ENCODE assay signal across 8 cellular contexts in the genomic region with DNA sequence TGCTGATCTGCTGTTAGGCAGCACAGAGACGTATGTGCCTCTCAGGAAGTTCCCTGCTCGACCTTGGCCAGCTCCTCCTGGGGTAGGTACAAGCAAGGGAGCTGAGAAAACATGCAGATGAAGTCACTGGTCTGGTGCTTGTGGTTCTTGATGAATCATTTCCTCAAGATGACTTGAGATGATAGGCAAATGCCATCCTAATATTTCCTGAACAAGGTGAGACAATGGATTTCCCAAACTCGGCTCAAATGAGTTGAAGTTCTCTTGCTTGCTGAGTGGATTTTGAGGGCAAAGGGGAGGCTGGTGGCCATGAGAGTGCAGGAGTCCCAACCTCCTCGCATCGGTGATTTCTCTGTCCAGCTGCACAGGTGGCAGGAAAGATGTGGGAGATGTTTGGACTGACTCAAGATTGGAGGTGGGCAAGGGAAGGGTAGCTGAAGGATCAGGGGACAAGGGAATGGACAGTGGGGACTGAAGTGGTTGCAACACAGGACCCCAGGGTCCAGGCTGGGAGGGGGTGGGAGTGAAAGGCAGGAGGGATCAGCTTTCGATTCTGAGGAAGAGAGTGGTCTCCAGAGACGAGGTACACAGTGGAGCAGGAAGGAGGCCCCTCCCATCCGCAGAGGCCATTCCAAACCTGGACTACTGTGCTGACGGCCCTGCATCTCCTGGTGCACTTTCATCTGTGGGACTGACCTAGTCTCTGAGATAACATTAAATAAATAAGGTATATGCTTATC.
DNase-seq lines count a peak whose midpoint lies in the region; ATAC-seq, FAIRE-seq and TF ChIP-seq lines count a peak whose summit lies in the region.

No MANE protein-coding gene starts in this region.

- FAIRE-seq in HTR-8/SVneo (lab: Jason Lieb, UNC) = peak; percentile 38

- peak overlapping the region; percentile 19 for H3K4me3 Mint-ChIP-seq in activated T-helper 1 cell treated with anti-CD3 and anti-CD28 coated beads, Interleukin-12 subunit alpha, Interleukin-12 subunit beta, Interleukin-2, Interleukin-4 antibody, amounts not matched to agents 30 ng/mL and 10 ng/mL and 1 ng/mL, durations not matched to agents 14 hours and 24 hours and 36 hours

- CTCF ChIA-PET in AG04449 (lab: Yijun Ruan, JAX) = interaction anchor here (0.9 to 2.4 kb wide), 4 partner anchors 77 to 558 kb away, joined by 3 to 7 read pairs (median 4); no protein-coding TSS in a partner anchor

- peaks cover 24% of the 10 kb centered on the region for H3K4me1 Mint-ChIP-seq in activated T-helper 1 cell treated with anti-CD3 and anti-CD28 coated beads, Interleukin-12 subunit alpha, Interleukin-12 subunit beta, Interleukin-2, Interleukin-4 antibody, amounts not matched to agents 30 ng/mL and 10 ng/mL and 1 ng/mL, durations not matched to agents 14 hours and 24 hours and 36 hours (ENCODE audit: low read depth)

- TF ChIP-seq CTCF in AG04449 (IDR thresholded peaks at IDR 0.05; ENCODE audit: insufficient read depth, low read length, missing control alignments) = no peak

- H3K27me3 Mint-ChIP-seq in activated T-helper 1 cell treated with anti-CD3 and anti-CD28 coated beads, Interleukin-12 subunit alpha, Interleukin-12 subunit beta, Interleukin-2, Interleukin-4 antibody, amounts not matched to agents 30 ng/mL and 10 ng/mL and 1 ng/mL, durations not matched to agents 14 hours and 24 hours and 36 hours (ENCODE audit: insufficient read depth) = no peaks in the 10 kb centered on the region

- H3K27ac Mint-ChIP-seq in activated T-helper 1 cell treated with anti-CD3 and anti-CD28 coated beads, Interleukin-12 subunit alpha, Interleukin-12 subunit beta, Interleukin-2, Interleukin-4 antibody, amounts not matched to agents 30 ng/mL and 10 ng/mL and 1 ng/mL, durations not matched to agents 14 hours and 24 hours and 36 hours = peak overlapping the region; percentile 75

- POLR2A ChIA-PET in AG04449 (lab: Yijun Ruan, JAX) = interaction anchor here (0.6 to 1.4 kb wide), 4 partner anchors 11 to 75 kb away, joined by 3 to 5 read pairs (median 5); a partner anchor contains a TSS

- ATAC-seq in left ventricle myocardium superior = peak; percentile 28
- no peak for ATAC-seq in GM21515 (IDR thresholded peaks at IDR 0.05; ENCODE audit: unreplicated experiment)
- ATAC-seq in GM18511 (IDR thresholded peaks at IDR 0.05; ENCODE audit: unreplicated experiment) = no peak

- no peaks in the 10 kb centered on the region for H3K9me3 Mint-ChIP-seq in activated T-helper 1 cell treated with anti-CD3 and anti-CD28 coated beads, Interleukin-12 subunit alpha, Interleukin-12 subunit beta, Interleukin-2, Interleukin-4 antibody, amounts not matched to agents 30 ng/mL and 10 ng/mL and 1 ng/mL, durations not matched to agents 14 hours and 24 hours and 36 hours

- no peak overlapping the region for H3K4me3 ChIP-seq in AG04449 (ENCODE audit: low read depth, low read length)

- peaks cover 59% of the 10 kb centered on the region for H3K36me3 Mint-ChIP-seq in activated T-helper 1 cell treated with anti-CD3 and anti-CD28 coated beads, Interleukin-12 subunit alpha, Interleukin-12 subunit beta, Interleukin-2, Interleukin-4 antibody, amounts not matched to agents 30 ng/mL and 10 ng/mL and 1 ng/mL, durations not matched to agents 14 hours and 24 hours and 36 hours (ENCODE audit: low read depth)

- peak; percentile 80 for DNase-seq in AG04449 (ENCODE audit: low read depth, low spot score)
- DNase-seq in HTR-8/SVneo (ENCODE audit: insufficient read length, low spot score) = peak; percentile 69
- peak; percentile 11 for DNase-seq in activated T-helper 1 cell treated with anti-CD3 and anti-CD28 coated beads, Interleukin-12 subunit alpha, Interleukin-12 subunit beta, Interleukin-2, Interleukin-4 antibody, amounts not matched to agents 30 ng/mL and 10 ng/mL and 1 ng/mL, durations not matched to agents 14 hours and 24 hours and 36 hours (ENCODE audit: low spot score)
- no peak for DNase-seq in left ventricle myocardium superior
- peak; percentile 9 for DNase-seq in stimulated activated CD8-positive, alpha-beta memory T cell treated with anti-CD3 and anti-CD28 coated beads, Interleukin-15, amount 100 ng/mL, for 1 hour (ENCODE audit: low read depth)
- DNase-seq in MV-4-11 (lab: John Stamatoyannopoulos, UW) = no peak

- intact Hi-C loops in activated T-helper 1 cell treated with anti-CD3 and anti-CD28 coated beads, Interleukin-12 subunit alpha, Interleukin-12 subunit beta, Interleukin-2, Interleukin-4 antibody, amounts not matched to agents 30 ng/mL and 10 ng/mL and 1 ng/mL, durations not matched to agents 14 hours and 24 hours and 36 hours (cut with micrococcal nuclease) = no loop called here
- intact Hi-C loops in left ventricle myocardium superior (cut with micrococcal nuclease) = no loop called here

Comparison
In these comparisons a context has a peak if more than half of its experiments do, and no peak if none do; other contexts are left out.
1. DNase-seq: peak in AG04449 (single experiment), HTR-8/SVneo (single experiment), activated T-helper 1 cell treated with anti-CD3 and anti-CD28 coated beads, Interleukin-12 subunit alpha, Interleukin-12 subunit beta, Interleukin-2, Interleukin-4 antibody, amounts not matched to agents 30 ng/mL and 10 ng/mL and 1 ng/mL, durations not matched to agents 14 hours and 24 hours and 36 hours (single experiment) and stimulated activated CD8-positive, alpha-beta memory T cell treated with anti-CD3 and anti-CD28 coated beads, Interleukin-15, amount 100 ng/mL, for 1 hour (single experiment); none in left ventricle myocardium superior (single experiment) and MV-4-11 (single experiment).